Comparison of ENCODE assay signal across 34 cellular contexts in genomic region chr19:44785271-44785670, GRCh38. TPM values are rescaled to one million over a fixed set of nuclear protein-coding genes. Genes with fewer than 3 reads are reported as not detected.
"Had no signal": no experiment of that assay in that cellular context is flagged by ENCODE, and none has a peak within 500 bp of the region (broad histone marks: within the 10 kb centered on the region; RNA-seq: fewer than 3 reads in every experiment).

No MANE protein-coding gene starts in this region.

- H3K4me1 ChIP-seq: ascending aorta, breast epithelium, colonic mucosa, foreskin keratinocyte had no signal

- H3K27me3 ChIP-seq: ascending aorta, breast epithelium, cardiac muscle cell, colonic mucosa, esophagus muscularis mucosa, foreskin keratinocyte, gastrocnemius medialis, heart left ventricle had no signal

- ATAC-seq: activated CD4-positive, CD25-positive, alpha-beta regulatory T cell treated with anti-CD3 and anti-CD28 coated beads, Interleukin-2, amount 50 U/mL, for 24 hours; foreskin keratinocyte had no signal

- DNase-seq: activated B cell treated with CpG ODN at 0.5 μM for 24 hours; activated CD4-positive, alpha-beta T cell treated with anti-CD3 and anti-CD28 coated beads for 48 hours; activated CD4-positive, alpha-beta T cell treated with anti-CD3 and anti-CD28 coated beads, Interleukin-2, amount 50 U/mL, for 1 hour; activated CD4-positive, alpha-beta T cell treated with anti-CD3 and anti-CD28 coated beads, Interleukin-2, amount 50 U/mL, for 48 hours; activated CD8-positive, alpha-beta memory T cell treated with anti-CD3 and anti-CD28 coated beads for 24 hours; activated CD8-positive, alpha-beta memory T cell treated with anti-CD3 and anti-CD28 coated beads, Interleukin-2, amount 50 U/mL, for 4 hours; activated CD8-positive, alpha-beta T cell treated with anti-CD3 and anti-CD28 coated beads for 36 hours; activated effector memory CD4-positive, alpha-beta T cell treated with anti-CD3 and anti-CD28 coated beads, Interleukin-2, amount 50 U/mL, for 16 hours; activated naive CD4-positive, alpha-beta T cell treated with anti-CD3 and anti-CD28 coated beads, Interleukin-2, amount 10 ng/mL, durations not matched to agents 7 days and 5 days; activated naive CD8-positive, alpha-beta T cell treated with anti-CD3 and anti-CD28 coated beads, Interleukin-2, amount 10 ng/mL, durations not matched to agents 7 days and 5 days; activated T-cell treated with anti-CD3 and anti-CD28 coated beads, Interleukin-2, amount 50 U/mL, for 1 hour; activated T-cell treated with anti-CD3 and anti-CD28 coated beads, Interleukin-2, amount 50 U/mL, for 48 hours; central memory CD4-positive, alpha-beta T cell; cerebellar nuclear complex; colonic mucosa; dorsolateral prefrontal cortex; effector memory CD4-positive, alpha-beta T cell; endodermal cell; erythroblast; foreskin keratinocyte; gastrocnemius medialis; glutamatergic neuron; heart left ventricle; T-helper 1 cell; T-helper 17 cell; WERI-Rb-1 had no signal

- H3K9me3 ChIP-seq: ascending aorta, breast epithelium, colonic mucosa, esophagus muscularis mucosa, gastrocnemius medialis, heart left ventricle had no signal

- H3K4me3 ChIP-seq: cardiac muscle cell, colonic mucosa had no signal

- H3K36me3 ChIP-seq: ascending aorta, breast epithelium, cardiac muscle cell, colonic mucosa, esophagus muscularis mucosa, gastrocnemius medialis, heart left ventricle, WERI-Rb-1 had no signal

- H3K27ac ChIP-seq: ascending aorta, breast epithelium, cardiac muscle cell, colonic mucosa, dorsolateral prefrontal cortex, esophagus muscularis mucosa, foreskin keratinocyte, gastrocnemius medialis, heart left ventricle, WERI-Rb-1 had no signal

RNA-seq across cellular contexts. Expression of gene CBLC, which starts 7.6 kb away (rescaled TPM):
- total RNA-seq: activated B cell treated with CpG ODN at 0.5 μM for 24 hours; activated CD8-positive, alpha-beta T cell treated with anti-CD3 and anti-CD28 coated beads for 36 hours; activated naive CD4-positive, alpha-beta T cell treated with anti-CD3 and anti-CD28 coated beads, Interleukin-2, amount 50 U/mL, for 72 hours; activated naive CD8-positive, alpha-beta T cell treated with anti-CD3 and anti-CD28 coated beads, Interleukin-2, amount 10 ng/mL, durations not matched to agents 7 days and 5 days; activated T-helper 1 cell treated with anti-CD3 and anti-CD28 coated beads, Interleukin-12 subunit alpha, Interleukin-12 subunit beta, Interleukin-2, Interleukin-4 antibody, amounts not matched to agents 30 ng/mL and 10 ng/mL and 1 ng/mL, durations not matched to agents 14 hours and 24 hours and 36 hours; activated T-helper 2 cell treated with anti-CD3 and anti-CD28 coated beads, Interferon-gamma antibody, Interleukin-2, Interleukin-4, amounts not matched to agents 10 μg/mL and 5 μg/mL and 100 μg/mL, durations not matched to agents 14 hours and 24 hours and 36 hours; ascending aorta; cardiac muscle cell; heart left ventricle; T-helper 17 cell had no signal

RNA-seq across cellular contexts. Expression of gene BCAM, which starts 23.6 kb away (rescaled TPM):
- total RNA-seq: activated B cell treated with CpG ODN at 0.5 μM for 24 hours; activated CD8-positive, alpha-beta T cell treated with anti-CD3 and anti-CD28 coated beads for 36 hours; activated naive CD8-positive, alpha-beta T cell treated with anti-CD3 and anti-CD28 coated beads, Interleukin-2, amount 10 ng/mL, durations not matched to agents 7 days and 5 days; activated T-helper 1 cell treated with anti-CD3 and anti-CD28 coated beads, Interleukin-12 subunit alpha, Interleukin-12 subunit beta, Interleukin-2, Interleukin-4 antibody, amounts not matched to agents 30 ng/mL and 10 ng/mL and 1 ng/mL, durations not matched to agents 14 hours and 24 hours and 36 hours; activated T-helper 2 cell treated with anti-CD3 and anti-CD28 coated beads, Interferon-gamma antibody, Interleukin-2, Interleukin-4, amounts not matched to agents 10 μg/mL and 5 μg/mL and 100 μg/mL, durations not matched to agents 14 hours and 24 hours and 36 hours; T-helper 17 cell had no signal
